9 cellular contexts compared by ENCODE assay signal in the genomic region with DNA sequence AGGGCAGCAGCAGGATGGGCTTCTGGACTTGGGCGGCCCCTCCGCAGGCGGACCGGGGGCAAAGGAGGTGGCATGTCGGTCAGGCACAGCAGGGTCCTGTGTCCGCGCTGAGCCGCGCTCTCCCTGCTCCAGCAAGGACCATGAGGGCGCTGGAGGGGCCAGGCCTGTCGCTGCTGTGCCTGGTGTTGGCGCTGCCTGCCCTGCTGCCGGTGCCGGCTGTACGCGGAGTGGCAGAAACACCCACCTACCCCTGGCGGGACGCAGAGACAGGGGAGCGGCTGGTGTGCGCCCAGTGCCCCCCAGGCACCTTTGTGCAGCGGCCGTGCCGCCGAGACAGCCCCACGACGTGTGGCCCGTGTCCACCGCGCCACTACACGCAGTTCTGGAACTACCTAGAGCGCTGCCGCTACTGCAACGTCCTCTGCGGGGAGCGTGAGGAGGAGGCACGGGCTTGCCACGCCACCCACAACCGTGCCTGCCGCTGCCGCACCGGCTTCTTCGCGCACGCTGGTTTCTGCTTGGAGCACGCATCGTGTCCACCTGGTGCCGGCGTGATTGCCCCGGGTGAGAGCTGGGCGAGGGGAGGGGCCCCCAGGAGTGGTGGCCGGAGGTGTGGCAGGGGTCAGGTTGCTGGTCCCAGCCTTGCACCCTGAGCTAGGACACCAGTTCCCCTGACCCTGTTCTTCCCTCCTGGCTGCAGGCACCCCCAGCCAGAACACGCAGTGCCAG. TPM values are rescaled to one million over a fixed set of nuclear protein-coding genes. Genes with fewer than 3 reads are reported as not detected.
DNase-seq lines count a peak whose midpoint lies in the region; ATAC-seq, FAIRE-seq and TF ChIP-seq lines count a peak whose summit lies in the region.
"Had no signal": no experiment of that assay in that cellular context is flagged by ENCODE, and none has a peak within 500 bp of the region (broad histone marks: within the 10 kb centered on the region; RNA-seq: fewer than 3 reads in every experiment).

A gene with protein sequence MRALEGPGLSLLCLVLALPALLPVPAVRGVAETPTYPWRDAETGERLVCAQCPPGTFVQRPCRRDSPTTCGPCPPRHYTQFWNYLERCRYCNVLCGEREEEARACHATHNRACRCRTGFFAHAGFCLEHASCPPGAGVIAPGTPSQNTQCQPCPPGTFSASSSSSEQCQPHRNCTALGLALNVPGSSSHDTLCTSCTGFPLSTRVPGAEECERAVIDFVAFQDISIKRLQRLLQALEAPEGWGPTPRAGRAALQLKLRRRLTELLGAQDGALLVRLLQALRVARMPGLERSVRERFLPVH (plus strand): TSS at position 25 of the 729 bp plus-strand sequence. CDS start 116 bp downstream, at position 141.

- no peak for FAIRE-seq in small intestine (lab: Jason Lieb, UNC)
- FAIRE-seq: frontal cortex had no signal

- H3K4me1 ChIP-seq in ES-I3 (ENCODE audit: insufficient read depth, low read length) (peaks cover 20% of the 10 kb centered on the region; the same call in 1 of the 2 replicates), foreskin keratinocyte (peaks cover 14% of the 10 kb centered on the region), psoas muscle (peaks cover 36% of the 10 kb centered on the region), small intestine (ENCODE audit: control insufficient read depth in 2 of 2, insufficient read depth in 1 of 2, low read depth in 1 of 2, low read length in 1 of 2) (peaks cover 2 to 4% of the 10 kb centered on the region in 2 donors)

- no peaks in the 10 kb centered on the region for H3K36me3 Mint-ChIP-seq in glutamatergic neuron (ENCODE audit: unreplicated experiment)

- intact Hi-C loops in psoas muscle (cut with DNase I): no loop called here

- H3K9ac ChIP-seq in ES-I3 (ENCODE audit: low read depth, low read length): peak within 1 kb of the TSS; percentile 65

- H3K36me3 ChIP-seq in ES-I3 (ENCODE audit: insufficient read depth, low read length) (peaks cover 2% of the 10 kb centered on the region; the same call in 1 of the 2 replicates), psoas muscle (ENCODE audit: insufficient read depth in 1 of 2, low read depth in 1 of 2) (peaks cover 7 to 27% of the 10 kb centered on the region in 2 donors), small intestine (ENCODE audit: control insufficient read depth in 2 of 2, insufficient read depth in 2 of 2, low read length in 2 of 2) (peaks cover 0 to 2% of the 10 kb centered on the region in 2 donors)

- H3K4me3 ChIP-seq in psoas muscle: peak within 1 kb of the TSS; percentile 18
- peak within 1 kb of the TSS in 1 of 2 donors; percentile 28 for H3K4me3 ChIP-seq in small intestine (ENCODE audit: low read depth in 1 of 2, low read length in 2 of 2)

- WGBS in psoas muscle, 3 donors: 11 to 34% (median 21%) methylated on average over 47 to 52 of the region's 52 CpGs
- 2 to 19% (median 7%) methylated on average over 45 to 52 of the region's 52 CpGs for WGBS in small intestine, 3 donors

- H3K9me3 ChIP-seq in ES-I3 (ENCODE audit: control insufficient read depth, insufficient read depth, low read length) (no peaks in the 10 kb centered on the region), psoas muscle (no peaks in the 10 kb centered on the region), small intestine (ENCODE audit: control insufficient read depth, low read depth) (no peaks in the 10 kb centered on the region)

- H3K27me3 Mint-ChIP-seq in glutamatergic neuron (ENCODE audit: unreplicated experiment): peaks cover 13% of the 10 kb centered on the region

- no peak for TF ChIP-seq CTCF in foreskin keratinocyte (conservative IDR thresholded peaks at IDR 0.05)
- no peak for TF ChIP-seq CTCF in psoas muscle (IDR thresholded peaks at IDR 0.05)
- TF ChIP-seq CTCF in glutamatergic neuron (IDR thresholded peaks at IDR 0.05; ENCODE audit: partially characterized antibody, unreplicated experiment): no peak

- H3K9me3 Mint-ChIP-seq in glutamatergic neuron (ENCODE audit: unreplicated experiment): peaks cover 1% of the 10 kb centered on the region

- DNase-seq in activated naive CD4-positive, alpha-beta T cell treated with Interleukin-2 at 50 U/mL for 16 hours: peak; percentile 24
- DNase-seq in foreskin keratinocyte: no peak
- peak in 1 of 2 donors; percentile 59 for DNase-seq in psoas muscle
- no peak for DNase-seq in medulla oblongata (ENCODE audit: extremely low spot score)
- no peak for DNase-seq in glutamatergic neuron
- no peak for DNase-seq in small intestine

- H3K27me3 ChIP-seq in foreskin keratinocyte (no peaks in the 10 kb centered on the region), psoas muscle (ENCODE audit: insufficient read depth in 3 of 3, low read length in 2 of 3) (no peaks in the 10 kb centered on the region), small intestine (ENCODE audit: control insufficient read depth in 2 of 2, insufficient read depth in 2 of 2, low read length in 2 of 2) (no peaks in the 10 kb centered on the region)

- no peak within 1 kb of the TSS for H3K4me3 Mint-ChIP-seq in glutamatergic neuron (ENCODE audit: unreplicated experiment)

- no peak within 1 kb of the TSS for H3K27ac Mint-ChIP-seq in glutamatergic neuron (ENCODE audit: unreplicated experiment)

- peak; percentile 7 for ATAC-seq in foreskin keratinocyte
- peak in 3 of 4 donors; percentile 1 to 15 (median 1) for ATAC-seq in psoas muscle
- ATAC-seq in GM19397 (IDR thresholded peaks at IDR 0.05; ENCODE audit: unreplicated experiment): no peak

- H3K4me1 Mint-ChIP-seq in glutamatergic neuron (ENCODE audit: low read depth, unreplicated experiment): peaks cover 2% of the 10 kb centered on the region

- H3K27ac ChIP-seq in foreskin keratinocyte (no peak within 1 kb of the TSS), psoas muscle (no peak within 1 kb of the TSS), small intestine (ENCODE audit: low read depth in 1 of 2, low read length in 1 of 2) (peak within 1 kb of the TSS in 1 of 2 donors; percentile 21)

RNA-seq across cellular contexts. Expression of the gene that starts here (rescaled TPM):
- 189 and 224 TPM in 2 replicates for total RNA-seq in foreskin keratinocyte
- polyA plus RNA-seq in foreskin keratinocyte: 245 and 287 TPM in 2 replicates
- total RNA-seq in psoas muscle: 1 to 10 TPM in 3 of 4 donors, not detected in 1; 1.3 to 2.2 (median 1.6) TPM
- 10 to 100 TPM in 1 of 3 donors, 1 to 10 TPM in 1, under 1 TPM in 1; 0.56 to 16.1 (median 6.1) TPM for polyA plus RNA-seq in psoas muscle
- not detected for total RNA-seq in glutamatergic neuron (ENCODE audit: unreplicated experiment)
- polyA plus RNA-seq in small intestine: 10 to 100 TPM in 1 of 3 donors, 1 to 10 TPM in 2; 4.2 to 15.9 (median 7.3) TPM
- total RNA-seq: frontal cortex had no signal

Comparison
In these comparisons a context has a peak if more than half of its experiments do, and no peak if none do; other contexts are left out.
1. RNA of the gene that starts here (total RNA-seq): 189 to 224 TPM in foreskin keratinocyte; 1.3 to 2.2 TPM in psoas muscle and not detected in glutamatergic neuron (single experiment); every median in the first group is over 10 times any median in the second.
2. RNA of the gene that starts here (polyA plus RNA-seq): 245 to 287 TPM in foreskin keratinocyte; 4.2 to 15.9 TPM in small intestine and 0.56 to 16.1 TPM in psoas muscle; every median in the first group is over 10 times any median in the second.